8 cellular contexts compared by ENCODE assay signal in genomic region chr20:17504326-17504897, GRCh38. TPM values are rescaled to one million over a fixed set of nuclear protein-coding genes. Genes with fewer than 3 reads are reported as not detected.
A peak's percentile ranks its signal among the peaks of the same experiment; 100 is the strongest.
DNase-seq lines count a peak whose midpoint lies in the region; ATAC-seq, FAIRE-seq and TF ChIP-seq lines count a peak whose summit lies in the region.

No MANE protein-coding gene starts in this region.

- in situ Hi-C loops in IMR-90 (cut with MboI; ENCODE audit: low sequenced_read_pairs) (loop anchor here (10.0 kb wide), 1 partner anchor 770 kb away; no protein-coding TSS in a partner anchor), K562 (cut with MboI) (loop anchor here (25.0 kb wide), 1 partner anchor 783 kb away; the partner anchor contains the start of gene ZNF133)

- H3K4me1 ChIP-seq in A549 (0 out of 3 replicates have a peak, but pooled peaks cover 3% of the 10 kb centered on the region), IMR-90 (ENCODE audit: control insufficient read depth, insufficient read depth, low read length) (peaks cover 4% of the 10 kb centered on the region; the same call in 1 of the 2 replicates), K562 (replicated peaks in 1 of 2; ENCODE audit: control insufficient read depth in 2 of 2, insufficient read depth in 2 of 2, low read length in 2 of 2) (peaks cover 6 to 23% of the 10 kb centered on the region in 2 experiments), muscle layer of duodenum (ENCODE audit: control insufficient read depth in 1 of 2, insufficient read depth in 2 of 2, low read length in 2 of 2) (peaks cover 2 to 10% of the 10 kb centered on the region in 2 donors)

- TF ChIP-seq EP300 in A549 (IDR thresholded peaks at IDR 0.05) (no peak), K562 (IDR thresholded peaks at IDR 0.05; ENCODE audit: low read length) (no peak)

- FAIRE-seq in A549 (lab: Jason Lieb, UNC) (no peak), K562 (lab: Jason Lieb, UNC) (no peak), D721Med (lab: Jason Lieb, UNC) (no peak)

- H2BK5ac ChIP-seq in IMR-90 (ENCODE audit: low read depth, low read length, poor library complexity, severe bottlenecking): no peak overlapping the region

- BruUV-seq in IMR-90 (replicated peaks; lab: Mats Ljungman, UMichigan): no TSS peak
- BruUV-seq in K562 (replicated peaks; lab: Mats Ljungman, UMichigan): no TSS peak

- H3K9me3 ChIP-seq in A549 (no peaks in the 10 kb centered on the region), IMR-90 (ENCODE audit: control insufficient read depth, insufficient read depth, low read length) (no peaks in the 10 kb centered on the region), K562 (replicated peaks; ENCODE audit: control insufficient read depth, insufficient read depth, low read depth, low read length) (no peaks in the 10 kb centered on the region; the same call in 1 of the 2 replicates), muscle layer of duodenum (ENCODE audit: control insufficient read depth in 1 of 2, low read length in 2 of 2) (no peaks in the 10 kb centered on the region)

- H3K4me3 ChIP-seq in A549: 0 out of 3 replicates have a peak overlapping the region, but pooled peaks have one; percentile 15
- no peak overlapping the region for H3K4me3 ChIP-seq in IMR-90 (ENCODE audit: insufficient read depth, low read depth, low read length)
- no peak overlapping the region for H3K4me3 ChIP-seq in K562
- H3K4me3 ChIP-seq in muscle layer of duodenum (ENCODE audit: low read depth in 1 of 2, low read length in 2 of 2): peak overlapping the region; percentile 60 to 77

- intact Hi-C loops in IMR-90 (cut with micrococcal nuclease) (loop anchor here (2.0 to 10.0 kb wide), 2 partner anchors 110 to 492 kb away; no protein-coding TSS in a partner anchor), K562 (cut with micrococcal nuclease) (loop anchor here (1.0 to 10.0 kb wide), 3 partner anchors 113 to 770 kb away; no protein-coding TSS in a partner anchor)

- H3K4me2 ChIP-seq in A549: peak overlapping the region; percentile 70
- H3K4me2 ChIP-seq in IMR-90 (ENCODE audit: low read depth, low read length): peak overlapping the region; percentile 82
- peak overlapping the region; percentile 62 for H3K4me2 ChIP-seq in K562 (ENCODE audit: insufficient read depth, low read length)

- no peak overlapping the region for H3K14ac ChIP-seq in IMR-90 (replicated peaks; ENCODE audit: low read depth, low read length)

- no peaks in the 10 kb centered on the region for H3K79me1 ChIP-seq in IMR-90 (ENCODE audit: low read depth in 1 of 2, low read length in 2 of 2)

- no peak overlapping the region for H3K18ac ChIP-seq in IMR-90 (ENCODE audit: low read depth, low read length)

- H3K27ac ChIP-seq in A549 (peak overlapping the region in 1 of 2 experiments; percentile 64; a peak in 2 of 6 replicates), IMR-90 (ENCODE audit: insufficient read depth, low read length) (no peak overlapping the region), K562 (ENCODE audit: extremely low read depth, low read depth, low read length) (no peak overlapping the region; the same call in 2 of the 3 replicates), muscle layer of duodenum (ENCODE audit: low read length) (no peak overlapping the region)

- no peaks in the 10 kb centered on the region for H3K36me3 ChIP-seq in IMR-90 (ENCODE audit: control insufficient read depth, insufficient read depth, low read length)
- no peaks in the 10 kb centered on the region for H3K36me3 ChIP-seq in K562 (ENCODE audit: control insufficient read depth, insufficient read depth, low read length)
- no peaks in the 10 kb centered on the region for H3K36me3 ChIP-seq in muscle layer of duodenum (ENCODE audit: control insufficient read depth in 1 of 2, insufficient read depth in 2 of 2, low read length in 2 of 2)

- TF ChIP-seq CTCF in A549 (IDR thresholded peaks at IDR 0.05): no peak
- TF ChIP-seq CTCF in IMR-90 (conservative IDR thresholded peaks at IDR 0.05; ENCODE audit: low read depth, low read length): no peak
- TF ChIP-seq CTCF in K562 (IDR thresholded peaks at IDR 0.05 in 2 of 3, conservative IDR thresholded peaks at IDR 0.05 in 1 of 3; ENCODE audit: insufficient read depth in 2 of 3, low read depth in 1 of 3, low read length in 3 of 3): no peak
- TF ChIP-seq CTCF in D721Med (IDR thresholded peaks at IDR 0.05; ENCODE audit: insufficient read depth, missing control alignments): no peak

- H3K23ac ChIP-seq in IMR-90 (ENCODE audit: low read depth, low read length): no peak overlapping the region

- ATAC-seq in A549 (peak; percentile 61 to 76; a peak in 4 of 6 replicates), GM19395 (IDR thresholded peaks at IDR 0.05; ENCODE audit: unreplicated experiment) (peak; percentile 25), IMR-90 (ENCODE audit: low read depth) (peak; percentile 18), K562 (peak; percentile 53)

- TF ChIP-seq POLR2A in A549 (IDR thresholded peaks at IDR 0.05; ENCODE audit: low read length) (no peak), IMR-90 (IDR thresholded peaks at IDR 0.05; ENCODE audit: low read depth, low read length) (no peak), K562 (conservative IDR thresholded peaks at IDR 0.05) (no peak)

- no peak overlapping the region for H2AK5ac ChIP-seq in IMR-90 (ENCODE audit: low read depth, low read length)

- H4K8ac ChIP-seq in IMR-90 (ENCODE audit: low read depth in 2 of 2, low read length in 2 of 2): no peak overlapping the region

- H2AFZ ChIP-seq in IMR-90 (replicated peaks; ENCODE audit: low read length, poor library complexity): peak overlapping the region; percentile 6
- H2AFZ ChIP-seq in K562 (ENCODE audit: low read depth, low read length): peak overlapping the region; percentile 72

- no peaks in the 10 kb centered on the region for H4K20me1 ChIP-seq in IMR-90 (ENCODE audit: insufficient read depth, low read length)
- H4K20me1 ChIP-seq in K562 (replicated peaks; ENCODE audit: control insufficient read depth, insufficient read depth, low read length): no peaks in the 10 kb centered on the region

- peaks cover 8% of the 10 kb centered on the region; the same call in 1 of the 2 replicates for H3K27me3 ChIP-seq in IMR-90 (ENCODE audit: control insufficient read depth, insufficient read depth, low read length)
- H3K27me3 ChIP-seq in K562 (ENCODE audit: control insufficient read depth in 2 of 2, insufficient read depth in 2 of 2, low read length in 2 of 2): peaks cover 0 to 16% of the 10 kb centered on the region in 2 experiments; a peak in 3 of 5 replicates
- no peaks in the 10 kb centered on the region for H3K27me3 ChIP-seq in muscle layer of duodenum (ENCODE audit: low read depth, low read length)

- H3K9ac ChIP-seq in IMR-90 (ENCODE audit: low read depth, low read length): no peak overlapping the region; the same call in 1 of the 2 replicates
- peak overlapping the region in 1 of 2 experiments; percentile 72; a peak in 2 of 4 replicates for H3K9ac ChIP-seq in K562 (ENCODE audit: insufficient read depth in 1 of 2, low read depth in 2 of 2, low read length in 2 of 2)

- H3K4ac ChIP-seq in IMR-90 (ENCODE audit: low read depth, low read length): no peak overlapping the region

- WGBS in A549 (ENCODE audit: missing lambda C conversion rate): 26% methylated on average over 17 of the region's 17 CpGs
- 60% methylated on average over 10 of the region's 17 CpGs; no CpG with 5 or more reads in 1 of the 2 experiments for whole genome bisulfite sequencing in IMR-90 (ENCODE audit: extremely low coverage in 2 of 2, insufficient read length in 1 of 2), 2 experiments
- 2% methylated on average over 10 of the region's 17 CpGs for WGBS in K562 (ENCODE audit: insufficient coverage, low coverage, missing lambda C conversion rate)

- dilution Hi-C loops in IMR-90 (cut with HindIII; ENCODE audit: low sequenced_read_pairs, unreplicated experiment): no loop called here

- no peak overlapping the region for H2BK20ac ChIP-seq in IMR-90 (ENCODE audit: low read depth, low read length)

- CTCF ChIA-PET in A549 (lab: Yijun Ruan, JAX): interaction anchor here (0.6 to 10.9 kb wide), 56 partner anchors 8 to 1804 kb away, joined by 3 to 230 read pairs (median 5); partner anchors contain the start of genes BFSP1, DSTN and RRBP1
- CTCF ChIA-PET in IMR-90 (lab: Yijun Ruan, JAX): interaction anchor here (0.6 to 1.2 kb wide), 8 partner anchors 10 to 936 kb away, joined by 3 to 8 read pairs (median 3); partner anchors contain the start of gene OVOL2
- CTCF ChIA-PET in K562 (lab: Yijun Ruan, JAX; ENCODE audit: low intra/inter-chr PET ratio): interaction anchor here (0.6 to 1.2 kb wide), 6 partner anchors 112 to 773 kb away, joined by 3 to 4 read pairs (median 4); no protein-coding TSS in a partner anchor

- POLR2A ChIA-PET in A549 (lab: Yijun Ruan, JAX): no interaction called here
- POLR2A ChIA-PET in IMR-90 (lab: Charles Lee; ENCODE audit: unreplicated experiment): no interaction called here
- POLR2A ChIA-PET in K562 (lab: Yijun Ruan, JAX): no interaction called here

- TF ChIP-seq RAD21 in A549 (conservative IDR thresholded peaks at IDR 0.05 in 1 of 2, IDR thresholded peaks at IDR 0.05 in 1 of 2) (no peak), IMR-90 (IDR thresholded peaks at IDR 0.05; ENCODE audit: low read length) (no peak), K562 (CRISPR knock-in tag; conservative IDR thresholded peaks at IDR 0.05 in 1 of 2, IDR thresholded peaks at IDR 0.05 in 1 of 2) (no peak)

- no peak overlapping the region for H2BK15ac ChIP-seq in IMR-90 (ENCODE audit: low read depth, low read length)

- H4K91ac ChIP-seq in IMR-90 (ENCODE audit: insufficient read depth, low read depth, low read length): no peak overlapping the region

- DNase-seq in A549 (ENCODE audit: low read depth in 1 of 2, low spot score in 1 of 2) (no peak), IMR-90 (no peak), K562 (ENCODE audit: extremely low read depth in 1 of 4, low spot score in 3 of 4) (no peak), NCI-H345 treated with DMSO at 0.1 percent for 48 hours (lab: John Stamatoyannopoulos, UW; ENCODE audit: unreplicated experiment) (no peak), dedifferentiated amniotic fluid mesenchymal stem cell (ENCODE audit: extremely low spot score) (no peak), D721Med (ENCODE audit: insufficient read length, low spot score) (no peak)

- H3K9me1 ChIP-seq in IMR-90 (ENCODE audit: insufficient read depth, low read length) (no peaks in the 10 kb centered on the region), K562 (ENCODE audit: control insufficient read depth, insufficient read depth, low read length) (no peaks in the 10 kb centered on the region)

- no peak overlapping the region for H3K56ac ChIP-seq in IMR-90 (ENCODE audit: extremely low read depth, insufficient read depth, low read length)

- H2AK9ac ChIP-seq in IMR-90 (replicated peaks; ENCODE audit: low read depth, low read length, poor library complexity): no peak overlapping the region

- no peak overlapping the region for H4K5ac ChIP-seq in IMR-90 (ENCODE audit: low read depth, low read length)

- no peaks in the 10 kb centered on the region for H3K79me2 ChIP-seq in K562 (ENCODE audit: control insufficient read depth, insufficient read depth, low read length)

- H2BK120ac ChIP-seq in IMR-90 (ENCODE audit: low read depth, low read length): no peak overlapping the region

RNA-seq across cellular contexts. Expression of gene BFSP1, which starts 26.8 kb away (rescaled TPM):
- 6.1 and 7.2 TPM in 2 replicates for polyA plus RNA-seq in A549 (2011; rRNA removed)
- 2.7 and 2.9 TPM in 2 replicates for polyA plus RNA-seq in A549 (2012; cell fraction: cytosol; rRNA removed)
- 2.1 and 2.6 TPM in 2 replicates for polyA plus RNA-seq in A549 (2012; cell fraction: nucleus; rRNA removed)
- 5.8 to 8.6 TPM (median 8.3 TPM) in 3 replicates for polyA plus RNA-seq in A549 (2017; fragmentation: RNase III; extraction: RNeasy Plus Mini Kit Qiagen cat#74134 plus additional on column Dnase treatment)
- polyA minus RNA-seq in A549 (2011; rRNA and poly(A)+ RNA removed): 3.6 and 3.7 TPM in 2 replicates
- total RNA-seq in IMR-90 (2012; rRNA removed): 1.9 and 2.0 TPM in 2 replicates
- 0.85 and 1.1 TPM in 2 replicates for polyA plus RNA-seq in IMR-90 (2012; rRNA removed)
- 0.78 and 1.1 TPM in 2 replicates for polyA plus RNA-seq in IMR-90 (2012; cell fraction: cytosol; rRNA removed)
- 0.57 and 1.1 TPM in 2 replicates for polyA plus RNA-seq in IMR-90 (2012; cell fraction: nucleus; rRNA removed; ENCODE audit: low replicate concordance)
- 0.35 TPM in 1 of 2 replicates, not detected in the other for total RNA-seq in K562 (2011; cell fraction: chromatin; rRNA removed; ENCODE audit: low replicate concordance)
- total RNA-seq in K562 (2011; cell fraction: nucleolus; rRNA removed): 0.50 TPM in 1 of 2 replicates, not detected in the other
- total RNA-seq in K562 (2011; cell fraction: nucleoplasm; rRNA removed): not detected in 2 replicates
- total RNA-seq in K562 (2014; rRNA removed): 0.09 and 0.53 TPM in 2 replicates
- total RNA-seq in K562 (2014; rRNA removed; fragmentation: Illumina TruSeq; extraction: Trizol): 0.54 and 0.58 TPM in 2 replicates
- 0.34 and 0.40 TPM in 2 replicates for total RNA-seq in K562 (2015; rRNA removed; fragmentation: Illumina TruSeq; extraction: Trizol)
- 0.29 and 0.40 TPM in 2 replicates for total RNA-seq in K562 (2021)
- 0.32 and 0.70 TPM in 2 replicates for polyA plus RNA-seq in K562 (2011; rRNA removed)
- 0.04 and 0.43 TPM in 2 replicates for polyA plus RNA-seq in K562 (2011; cell fraction: cytosol; rRNA removed)
- polyA plus RNA-seq in K562 (2011; cell fraction: nucleus; rRNA removed): 0.38 and 1.1 TPM in 2 replicates
- 0.51 and 0.65 TPM in 2 replicates for polyA plus RNA-seq in K562 (2012)
- 0.43 and 0.55 TPM in 2 replicates for polyA plus RNA-seq in K562 (2014; fragmentation: Illumina TruSeq; extraction: Trizol)
- polyA plus RNA-seq in K562 (2014; fragmentation: Nextera tagmentation; extraction: Ambion mirVana): under 1 TPM; 0.20 to 0.42 TPM
- 0.42 and 0.86 TPM in 2 replicates for polyA plus RNA-seq in K562 (2014; rRNA removed)
- 0.28 and 0.60 TPM in 2 replicates for polyA minus RNA-seq in K562 (2011; rRNA and poly(A)+ RNA removed)
- not detected in 2 replicates for polyA minus RNA-seq in K562 (2011; cell fraction: cytosol; rRNA and poly(A)+ RNA removed)
- 0.67 and 0.89 TPM in 2 replicates for polyA minus RNA-seq in K562 (2011; cell fraction: nucleus; rRNA and poly(A)+ RNA removed)

Comparison
In these comparisons a context has a peak if more than half of its experiments do, and no peak if none do; other contexts are left out.
1. ATAC-seq: peak in every context shown above with its lines; median percentile 68 in A549; 53 in K562; 25 in GM19395; 18 in IMR-90.
2. H3K4me3 ChIP-seq: peak in A549 (single experiment) and muscle layer of duodenum (2 of 2); none in IMR-90 (single experiment) and K562 (single experiment).
3. Peak in every context shown above with its lines, with median percentiles within 50 percentile points of each other: H3K4me2 ChIP-seq.